Comparison of ENCODE assay signal across 13 cellular contexts in genomic region chr3:179292440-179292839, GRCh38.
"Had no signal": no experiment of that assay in that cellular context is flagged by ENCODE, and none has a peak within 500 bp of the region (broad histone marks: within the 10 kb centered on the region; RNA-seq: fewer than 3 reads in every experiment).

No MANE protein-coding gene starts in this region.

- H3K4me1 Mint-ChIP-seq: activated CD4-positive, alpha-beta T cell treated with anti-CD3 and anti-CD28 coated beads, Interleukin-2, amount 10 ng/mL, durations not matched to agents 7 days and 5 days; activated naive CD4-positive, alpha-beta T cell treated with anti-CD3 and anti-CD28 coated beads, Interleukin-2, amount 10 ng/mL, durations not matched to agents 7 days and 5 days; stimulated activated effector memory CD8-positive, alpha-beta T cell treated with anti-CD3 and anti-CD28 coated beads, Interleukin-12 subunit alpha, Interleukin-12 subunit beta, amount 100 ng/mL, for 72 hours had no signal

- H3K27ac ChIP-seq: coronary artery, thyroid gland, uterus had no signal

- H3K27ac Mint-ChIP-seq: activated CD4-positive, alpha-beta T cell treated with anti-CD3 and anti-CD28 coated beads, Interleukin-2, amount 10 ng/mL, durations not matched to agents 7 days and 5 days; activated naive CD4-positive, alpha-beta T cell treated with anti-CD3 and anti-CD28 coated beads, Interleukin-2, amount 10 ng/mL, durations not matched to agents 7 days and 5 days; activated T-helper 2 cell treated with anti-CD3 and anti-CD28 coated beads, Interferon-gamma antibody, Interleukin-2, Interleukin-4, amounts not matched to agents 10 μg/mL and 5 μg/mL and 100 μg/mL, durations not matched to agents 14 hours and 24 hours and 36 hours; stimulated activated effector memory CD8-positive, alpha-beta T cell treated with anti-CD3 and anti-CD28 coated beads, Interleukin-12 subunit alpha, Interleukin-12 subunit beta, amount 100 ng/mL, for 72 hours had no signal

- H3K36me3 ChIP-seq: thyroid gland, uterus had no signal

- H3K4me3 Mint-ChIP-seq: activated CD4-positive, alpha-beta T cell treated with anti-CD3 and anti-CD28 coated beads, Interleukin-2, amount 10 ng/mL, durations not matched to agents 7 days and 5 days; activated naive CD4-positive, alpha-beta T cell treated with anti-CD3 and anti-CD28 coated beads, Interleukin-2, amount 10 ng/mL, durations not matched to agents 7 days and 5 days; stimulated activated effector memory CD8-positive, alpha-beta T cell treated with anti-CD3 and anti-CD28 coated beads, Interleukin-12 subunit alpha, Interleukin-12 subunit beta, amount 100 ng/mL, for 72 hours had no signal

- H3K4me3 ChIP-seq: coronary artery, thyroid gland, uterus had no signal

- H3K27me3 ChIP-seq: thyroid gland, uterus had no signal

- ATAC-seq: left lobe of liver; stimulated activated effector memory CD8-positive, alpha-beta T cell treated with anti-CD3 and anti-CD28 coated beads, Interleukin-12 subunit alpha, Interleukin-12 subunit beta, amount 100 ng/mL, for 72 hours had no signal

- H3K9me3 ChIP-seq: thyroid gland, uterus had no signal

- H3K9me3 Mint-ChIP-seq: activated CD4-positive, alpha-beta T cell treated with anti-CD3 and anti-CD28 coated beads, Interleukin-2, amount 10 ng/mL, durations not matched to agents 7 days and 5 days; activated naive CD4-positive, alpha-beta T cell treated with anti-CD3 and anti-CD28 coated beads, Interleukin-2, amount 10 ng/mL, durations not matched to agents 7 days and 5 days; activated T-helper 2 cell treated with anti-CD3 and anti-CD28 coated beads, Interferon-gamma antibody, Interleukin-2, Interleukin-4, amounts not matched to agents 10 μg/mL and 5 μg/mL and 100 μg/mL, durations not matched to agents 14 hours and 24 hours and 36 hours; stimulated activated effector memory CD8-positive, alpha-beta T cell treated with anti-CD3 and anti-CD28 coated beads, Interleukin-12 subunit alpha, Interleukin-12 subunit beta, amount 100 ng/mL, for 72 hours had no signal

- H3K4me1 ChIP-seq: thyroid gland, uterus had no signal

- DNase-seq: activated CD4-positive, alpha-beta T cell treated with anti-CD3 and anti-CD28 coated beads, Interleukin-2, amount 10 ng/mL, durations not matched to agents 7 days and 5 days; activated CD4-positive, CD25-positive, alpha-beta regulatory T cell; activated CD8-positive, alpha-beta memory T cell treated with anti-CD3 and anti-CD28 coated beads for 24 hours; activated naive CD4-positive, alpha-beta T cell treated with anti-CD3 and anti-CD28 coated beads, Interleukin-2, amount 10 ng/mL, durations not matched to agents 7 days and 5 days; activated T-cell treated with anti-CD3 and anti-CD28 coated beads for 4 hours; caudate nucleus; effector CD8-positive, alpha-beta T cell; thyroid gland; uterus had no signal

- H3K36me3 Mint-ChIP-seq: activated naive CD4-positive, alpha-beta T cell treated with anti-CD3 and anti-CD28 coated beads, Interleukin-2, amount 10 ng/mL, durations not matched to agents 7 days and 5 days; stimulated activated effector memory CD8-positive, alpha-beta T cell treated with anti-CD3 and anti-CD28 coated beads, Interleukin-12 subunit alpha, Interleukin-12 subunit beta, amount 100 ng/mL, for 72 hours had no signal
